15 cellular contexts compared by ENCODE assay signal in the genomic region with DNA sequence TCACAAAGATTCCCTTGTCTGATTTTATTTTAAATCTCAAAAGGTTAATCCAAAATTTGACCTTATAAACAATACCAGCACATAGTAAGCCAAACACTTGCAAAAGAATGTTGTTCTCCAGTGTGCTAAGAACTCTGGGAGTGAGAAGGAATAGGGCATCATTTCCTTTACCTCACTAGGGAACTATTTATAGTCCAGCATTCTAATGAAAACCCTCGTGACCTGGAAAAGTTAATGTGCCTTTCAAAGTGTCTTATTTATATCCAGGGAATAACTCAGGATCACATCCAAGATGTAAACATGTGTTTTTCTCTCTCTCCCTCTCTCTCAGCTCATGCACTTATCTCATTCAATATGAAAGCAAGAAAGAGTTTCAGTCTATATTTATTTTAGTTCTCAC.
DNase-seq lines count a peak whose midpoint lies in the region; ATAC-seq and TF ChIP-seq lines count a peak whose summit lies in the region.
"Had no signal": no experiment of that assay in that cellular context is flagged by ENCODE, and none has a peak within 500 bp of the region (broad histone marks: within the 10 kb centered on the region; RNA-seq: fewer than 3 reads in every experiment).

No MANE protein-coding gene starts in this region.

- H3K9me3 ChIP-seq in adipocyte (ENCODE audit: control insufficient read depth, low read length) (no peaks in the 10 kb centered on the region), sigmoid colon (no peaks in the 10 kb centered on the region), OCI-LY7 (ENCODE audit: low read length) (no peaks in the 10 kb centered on the region)

- DNase-seq in GM03348 (ENCODE audit: low spot score) (peak; percentile 30), adipocyte (ENCODE audit: low read depth) (peak; percentile 58), glomerular endothelial cell (ENCODE audit: extremely low read depth, low read depth, low spot score) (peak; percentile 63), sigmoid colon (no peak), OCI-LY7 (ENCODE audit: low spot score) (no peak), cerebellum (ENCODE audit: low spot score) (no peak)
- no peak for DNase-seq in activated CD4-positive, alpha-beta T cell treated with anti-CD3 and anti-CD28 coated beads for 1 hour
- DNase-seq: activated CD4-positive, alpha-beta T cell treated with anti-CD3 and anti-CD28 coated beads, Interleukin-2, amount 50 U/mL, for 48 hours; activated effector memory CD4-positive, alpha-beta T cell treated with Interleukin-2 at 50 U/mL for 16 hours; GF-D8; left cardiac atrium; T-helper 17 cell had no signal

- H3K4me3 ChIP-seq in adipocyte (ENCODE audit: low read length) (no peak overlapping the region), sigmoid colon (no peak overlapping the region), OCI-LY7 (ENCODE audit: low read depth, low read length, poor library complexity, severe bottlenecking) (no peak overlapping the region)
- H3K4me3 ChIP-seq: BLaER1 treated with 17β-estradiol and CSF1 and Interleukin-3, amounts not matched to agents 10 nM and 100 nM; neural progenitor cell had no signal

- no peak for ATAC-seq in HG02623 (IDR thresholded peaks at IDR 0.05; ENCODE audit: unreplicated experiment)
- ATAC-seq: T-helper 17 cell had no signal

- intact Hi-C loops in sigmoid colon (cut with DNase I) (loop anchor here (5.0 kb wide), 1 partner anchor 88 kb away; no protein-coding TSS in a partner anchor), OCI-LY7 (cut with micrococcal nuclease; ENCODE audit: unreplicated experiment) (no loop called here)

- H3K9ac ChIP-seq in adipocyte (ENCODE audit: low read length), result no peak overlapping the region
- H3K9ac ChIP-seq: BLaER1 treated with 17β-estradiol and CSF1 and Interleukin-3, amounts not matched to agents 10 nM and 100 nM; neural progenitor cell had no signal

- TF ChIP-seq EP300 in sigmoid colon (IDR thresholded peaks at IDR 0.05), result peak in 3 of 4 donors; percentile 43 to 95 (median 81)

- H3K79me2 ChIP-seq in OCI-LY7 (ENCODE audit: insufficient read depth, low read depth, low read length), result no peaks in the 10 kb centered on the region

- H3K9me2 ChIP-seq in OCI-LY7 (ENCODE audit: insufficient read depth, low read length), result no peaks in the 10 kb centered on the region

- no peaks in the 10 kb centered on the region for H3K27me3 ChIP-seq in adipocyte (replicated peaks; ENCODE audit: control insufficient read depth, insufficient read depth, low read length)
- no peaks in the 10 kb centered on the region for H3K27me3 ChIP-seq in sigmoid colon
- H3K27me3 ChIP-seq: BLaER1 treated with 17β-estradiol and CSF1 and Interleukin-3, amounts not matched to agents 10 nM and 100 nM; neural progenitor cell had no signal

- no TSS peak for BruUV-seq in OCI-LY7 (replicated peaks; lab: Mats Ljungman, UMichigan)

- H3K4me2 ChIP-seq in OCI-LY7 (ENCODE audit: low read length), result no peak overlapping the region
- H3K4me2 ChIP-seq: BLaER1 treated with 17β-estradiol and CSF1 and Interleukin-3, amounts not matched to agents 10 nM and 100 nM; neural progenitor cell had no signal

- TF ChIP-seq CTCF in sigmoid colon (IDR thresholded peaks at IDR 0.05) (no peak), OCI-LY7 (conservative IDR thresholded peaks at IDR 0.05; ENCODE audit: low read length) (no peak)

- H3K4me1 ChIP-seq in adipocyte (ENCODE audit: control insufficient read depth, insufficient read depth, low read length), result peaks cover 25% of the 10 kb centered on the region
- H3K4me1 ChIP-seq in sigmoid colon, result peaks cover 0 to 28% (median 24%) of the 10 kb centered on the region in 4 donors
- H3K4me1 ChIP-seq in OCI-LY7 (ENCODE audit: insufficient read depth, low read length, poor library complexity, severe bottlenecking), result no peaks in the 10 kb centered on the region
- H3K4me1 ChIP-seq: neural progenitor cell had no signal

- no peak overlapping the region for H2AFZ ChIP-seq in OCI-LY7 (ENCODE audit: low read length)
- H2AFZ ChIP-seq: neural progenitor cell had no signal

- CTCF ChIA-PET in OCI-LY7 (lab: Charles Lee; ENCODE audit: unreplicated experiment), result no interaction called here

- no peaks in the 10 kb centered on the region for H4K20me1 ChIP-seq in OCI-LY7 (ENCODE audit: insufficient read depth, low read length)
- H4K20me1 ChIP-seq: BLaER1 treated with 17β-estradiol and CSF1 and Interleukin-3, amounts not matched to agents 10 nM and 100 nM had no signal

- POLR2A ChIA-PET in OCI-LY7 (lab: Charles Lee), result no interaction called here

- WGBS in sigmoid colon, 2 donors, result 67 to 76% methylated on average over 1 of the region's 1 CpG

- H3K27ac ChIP-seq in sigmoid colon (peak overlapping the region; percentile 53 to 78 (median 63)), OCI-LY7 (ENCODE audit: low read depth, low read length, poor library complexity, severe bottlenecking) (no peak overlapping the region)
- H3K27ac ChIP-seq: BLaER1 treated with 17β-estradiol and CSF1 and Interleukin-3, amounts not matched to agents 10 nM and 100 nM; neural progenitor cell had no signal

- H3K36me3 ChIP-seq in adipocyte (ENCODE audit: control insufficient read depth, insufficient read depth, low read length, severe bottlenecking) (no peaks in the 10 kb centered on the region), sigmoid colon (no peaks in the 10 kb centered on the region), OCI-LY7 (ENCODE audit: insufficient read depth, low read length) (no peaks in the 10 kb centered on the region)
- H3K36me3 ChIP-seq: BLaER1 treated with 17β-estradiol and CSF1 and Interleukin-3, amounts not matched to agents 10 nM and 100 nM; neural progenitor cell had no signal

- no peak for TF ChIP-seq POLR2A in sigmoid colon (IDR thresholded peaks at IDR 0.05)

Comparison
In these comparisons a context has a peak if more than half of its experiments do, and no peak if none do; other contexts are left out.
1. DNase-seq: peak in GM03348 (single experiment), adipocyte (single experiment) and glomerular endothelial cell (single experiment); none in sigmoid colon (single experiment), OCI-LY7 (single experiment), activated CD4-positive, alpha-beta T cell treated with anti-CD3 and anti-CD28 coated beads for 1 hour (single experiment) and cerebellum (single experiment).